Comparison of ENCODE assay signal across 8 cellular contexts in genomic region chr3:22960326-22960984, GRCh38.
DNase-seq lines count a peak whose midpoint lies in the region; ATAC-seq and TF ChIP-seq lines count a peak whose summit lies in the region.

No MANE protein-coding gene starts in this region.

- H3K4me1 ChIP-seq in cardiac muscle cell (ENCODE audit: low read depth) (no peaks in the 10 kb centered on the region), colonic mucosa (no peaks in the 10 kb centered on the region), lung (ENCODE audit: control insufficient read depth in 2 of 2, insufficient read depth in 2 of 2, low read length in 2 of 2) (no peaks in the 10 kb centered on the region)

- H3K9me3 ChIP-seq in cardiac muscle cell (ENCODE audit: low read depth) (no peaks in the 10 kb centered on the region), colonic mucosa (no peaks in the 10 kb centered on the region), lung (ENCODE audit: control insufficient read depth in 2 of 2, insufficient read depth in 1 of 2, low read length in 1 of 2) (no peaks in the 10 kb centered on the region)

- H3K27ac ChIP-seq in cardiac muscle cell: no peak overlapping the region
- H3K27ac ChIP-seq in colonic mucosa: no peak overlapping the region
- no peak overlapping the region for H3K27ac ChIP-seq in lung (ENCODE audit: low read depth in 1 of 2, low read length in 1 of 2)

- H3K27me3 ChIP-seq in cardiac muscle cell (no peaks in the 10 kb centered on the region), colonic mucosa (no peaks in the 10 kb centered on the region), lung (ENCODE audit: control insufficient read depth, insufficient read depth) (no peaks in the 10 kb centered on the region)

- TF ChIP-seq CTCF in cardiac muscle cell (IDR thresholded peaks at IDR 0.05; ENCODE audit: low read depth, low read length): peak; percentile 80
- TF ChIP-seq CTCF in colonic mucosa (IDR thresholded peaks at IDR 0.05): peak; percentile 56
- peak; percentile 49 for TF ChIP-seq CTCF in lung (IDR thresholded peaks at IDR 0.05; ENCODE audit: control extremely low read depth, extremely low read depth)

- DNase-seq in cardiac muscle cell (ENCODE audit: low read depth in 1 of 2, low spot score in 1 of 2) (peak; percentile 52 to 67), cardiac septum (ENCODE audit: low spot score) (no peak), NCI-H748 treated with DMSO at 0.1 percent for 48 hours (lab: John Stamatoyannopoulos, UW) (peak; percentile 32), colonic mucosa (peak; percentile 36), lung (ENCODE audit: low spot score) (peak; percentile 34)

- no peaks in the 10 kb centered on the region for H3K36me3 ChIP-seq in cardiac muscle cell
- no peaks in the 10 kb centered on the region for H3K36me3 ChIP-seq in colonic mucosa
- H3K36me3 ChIP-seq in lung (ENCODE audit: control insufficient read depth in 2 of 2, insufficient read depth in 2 of 2, low read length in 2 of 2): no peaks in the 10 kb centered on the region

- ATAC-seq in HG02678 (IDR thresholded peaks at IDR 0.05; ENCODE audit: unreplicated experiment) (peak; percentile 25), lung (ENCODE audit: insufficient read depth, low FRiP score) (peak; percentile 62), GM21825 (IDR thresholded peaks at IDR 0.05; ENCODE audit: unreplicated experiment) (no peak), GM19467 (IDR thresholded peaks at IDR 0.05; ENCODE audit: unreplicated experiment) (no peak)

- intact Hi-C loops in cardiac septum (cut with DNase I) (loop anchor here (5.0 kb wide), 1 partner anchor 393 kb away; no protein-coding TSS in a partner anchor), colonic mucosa (cut with DNase I) (loop anchor here (10.0 kb wide), 1 partner anchor 866 kb away; no protein-coding TSS in a partner anchor)

- H3K4me3 ChIP-seq in cardiac muscle cell (no peak overlapping the region), colonic mucosa (no peak overlapping the region), lung (no peak overlapping the region)

- 10 to 29% methylated on average over 7 of the region's 7 CpGs for WGBS in lung, 2 donors

- H3K9ac ChIP-seq in colonic mucosa (ENCODE audit: low read depth in 2 of 2, low read length in 2 of 2): no peak overlapping the region

Comparison
In these comparisons a context has a peak if more than half of its experiments do, and no peak if none do; other contexts are left out.
1. ATAC-seq: peak in HG02678 (single experiment) and lung (single experiment); none in GM21825 (single experiment) and GM19467 (single experiment).
2. Peak in every context shown above with its lines, with median percentiles within 50 percentile points of each other: CTCF ChIP-seq.